14 cellular contexts compared by ENCODE assay signal in the genomic region with DNA sequence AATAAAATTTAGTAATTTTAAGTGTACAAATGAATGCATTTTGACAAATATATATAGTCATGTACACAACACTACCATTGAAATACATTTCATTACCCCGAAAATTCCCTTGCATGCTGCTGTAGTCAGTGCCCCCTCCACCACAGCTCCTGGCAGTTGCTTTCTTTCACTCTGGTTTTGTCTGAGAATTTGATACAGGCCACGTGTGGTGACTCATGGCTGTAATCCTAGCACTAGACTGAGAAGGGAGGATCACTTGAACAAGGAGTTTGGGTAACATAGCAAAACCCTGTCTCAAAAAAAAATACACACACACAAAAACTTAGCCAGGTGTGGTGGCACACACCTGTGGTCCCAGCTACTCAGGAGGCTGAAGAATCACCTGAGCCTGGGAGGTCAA.
DNase-seq lines count a peak whose midpoint lies in the region; ATAC-seq, FAIRE-seq and TF ChIP-seq lines count a peak whose summit lies in the region.
"Had no signal": no experiment of that assay in that cellular context is flagged by ENCODE, and none has a peak within 500 bp of the region (broad histone marks: within the 10 kb centered on the region; RNA-seq: fewer than 3 reads in every experiment).

No MANE protein-coding gene starts in this region.

- H3K9ac ChIP-seq in K562 (ENCODE audit: insufficient read depth in 1 of 2, low read depth in 2 of 2, low read length in 2 of 2) (no peak overlapping the region), mesenchymal stem cell (ENCODE audit: low read length) (no peak overlapping the region)

- H3K27ac Mint-ChIP-seq in CD4-positive, alpha-beta T cell: no peak overlapping the region
- H3K27ac Mint-ChIP-seq: activated T-helper 1 cell treated with anti-CD3 and anti-CD28 coated beads, Interleukin-12 subunit alpha, Interleukin-12 subunit beta, Interleukin-2, Interleukin-4 antibody, amounts not matched to agents 30 ng/mL and 10 ng/mL and 1 ng/mL, durations not matched to agents 14 hours and 24 hours and 36 hours; CD8-positive, alpha-beta memory T cell; dendritic cell treated with granulocyte-macrophage colony-stimulating factor and Interleukin-4, amounts not matched to agents 40 ng/mL and 50 ng/mL, for 4 days; mesothelial cell of epicardium had no signal

- BruUV-seq in K562 (replicated peaks; lab: Mats Ljungman, UMichigan): no TSS peak

- no peaks in the 10 kb centered on the region for H3K9me1 ChIP-seq in K562 (ENCODE audit: control insufficient read depth, insufficient read depth, low read length)

- no peak for TF ChIP-seq EP300 in K562 (IDR thresholded peaks at IDR 0.05; ENCODE audit: low read length)
- no peak for TF ChIP-seq EP300 in upper lobe of left lung (IDR thresholded peaks at IDR 0.05)

- H3K23ac ChIP-seq in mesenchymal stem cell (ENCODE audit: low read length in 2 of 2): no peak overlapping the region

- no peaks in the 10 kb centered on the region for H3K4me1 Mint-ChIP-seq in CD4-positive, alpha-beta T cell (ENCODE audit: low read depth)
- H3K4me1 Mint-ChIP-seq: mesothelial cell of epicardium had no signal

- peaks cover 2% of the 10 kb centered on the region for H3K9me3 Mint-ChIP-seq in CD4-positive, alpha-beta T cell
- H3K9me3 Mint-ChIP-seq: dendritic cell treated with granulocyte-macrophage colony-stimulating factor and Interleukin-4, amounts not matched to agents 40 ng/mL and 50 ng/mL, for 4 days had no signal

- WGBS in K562 (ENCODE audit: insufficient coverage, low coverage, missing lambda C conversion rate): 6% methylated on average over 2 of the region's 2 CpGs
- WGBS in mesenchymal stem cell: no CpG with 5 or more reads among the region's 2 CpGs
- 73 to 75% methylated on average over 2 of the region's 2 CpGs for WGBS in upper lobe of left lung, 2 donors

- in situ Hi-C loops in K562 (cut with MboI): no loop called here

- no peaks in the 10 kb centered on the region for H3K36me3 Mint-ChIP-seq in CD4-positive, alpha-beta T cell (ENCODE audit: low read depth)
- H3K36me3 Mint-ChIP-seq: mesothelial cell of epicardium had no signal

- H2BK15ac ChIP-seq in mesenchymal stem cell (ENCODE audit: low read depth, poor library complexity, severe bottlenecking): no peak overlapping the region

- H3K4me1 ChIP-seq in K562 (replicated peaks in 1 of 2; ENCODE audit: control insufficient read depth in 2 of 2, insufficient read depth in 2 of 2, low read length in 2 of 2): no peaks in the 10 kb centered on the region
- peaks cover 2% of the 10 kb centered on the region for H3K4me1 ChIP-seq in mesenchymal stem cell (ENCODE audit: control insufficient read depth, insufficient read depth, low read depth, low read length)
- H3K4me1 ChIP-seq in upper lobe of left lung: no peaks in the 10 kb centered on the region

- H3K14ac ChIP-seq in mesenchymal stem cell (ENCODE audit: low read length in 2 of 2): no peak overlapping the region

- H3K27ac ChIP-seq in K562 (ENCODE audit: extremely low read depth, low read depth, low read length): no peak overlapping the region
- H3K27ac ChIP-seq in mesenchymal stem cell (ENCODE audit: low read length, poor library complexity, severe bottlenecking): no peak overlapping the region
- no peak overlapping the region for H3K27ac ChIP-seq in upper lobe of left lung
- H3K27ac ChIP-seq in CD4-positive, alpha-beta T cell (ENCODE audit: low read depth, low read length): no peak overlapping the region

- H2AFZ ChIP-seq in K562 (ENCODE audit: low read depth, low read length) (no peak overlapping the region), mesenchymal stem cell (ENCODE audit: low read depth, low read length) (no peak overlapping the region)

- no peaks in the 10 kb centered on the region for H3K79me2 ChIP-seq in K562 (ENCODE audit: control insufficient read depth, insufficient read depth, low read length)

- no peaks in the 10 kb centered on the region for H3K79me1 ChIP-seq in mesenchymal stem cell (replicated peaks; ENCODE audit: low read length, poor library complexity, severe bottlenecking)

- H3K27me3 ChIP-seq in BJ (ENCODE audit: control insufficient read depth, insufficient read depth, low read length) (peaks cover 2% of the 10 kb centered on the region), K562 (ENCODE audit: control insufficient read depth in 2 of 2, insufficient read depth in 2 of 2, low read length in 2 of 2) (peaks cover 0 to 9% of the 10 kb centered on the region in 2 experiments; a peak in 1 of 5 replicates), mesenchymal stem cell (ENCODE audit: control insufficient read depth in 1 of 2, insufficient read depth in 1 of 2, low read length in 2 of 2) (peaks cover 1 to 8% of the 10 kb centered on the region in 2 experiments), upper lobe of left lung (no peaks in the 10 kb centered on the region)
- H3K27me3 ChIP-seq in CD4-positive, alpha-beta T cell (ENCODE audit: control insufficient read depth, insufficient read depth, low read length): no peaks in the 10 kb centered on the region

- H2BK12ac ChIP-seq in mesenchymal stem cell (ENCODE audit: low read length in 2 of 2): no peak overlapping the region

- POLR2A ChIA-PET in BJ (lab: Charles Lee) (interaction anchor here (0.6 kb wide), 1 partner anchor 14 kb away, joined by 3 read pairs; no protein-coding TSS in a partner anchor), K562 (lab: Yijun Ruan, JAX) (interaction anchor here (0.6 to 1.3 kb wide), 2 partner anchors 13 to 156 kb away, joined by 3 to 6 read pairs; no protein-coding TSS in a partner anchor)
- POLR2A ChIA-PET in CD4-positive, alpha-beta T cell (lab: Charles Lee): no interaction called here

- FAIRE-seq in K562 (lab: Jason Lieb, UNC): no peak

- 0 out of 2 replicates have a peak, but pooled peaks cover 2% of the 10 kb centered on the region for H3K9me3 ChIP-seq in K562 (replicated peaks; ENCODE audit: control insufficient read depth, insufficient read depth, low read depth, low read length)
- H3K9me3 ChIP-seq in mesenchymal stem cell (ENCODE audit: control insufficient read depth, low read length): peaks cover 10% of the 10 kb centered on the region
- H3K9me3 ChIP-seq in upper lobe of left lung: no peaks in the 10 kb centered on the region
- H3K9me3 ChIP-seq in CD4-positive, alpha-beta T cell (ENCODE audit: control insufficient read depth, low read length): no peaks in the 10 kb centered on the region

- H3K4me3 ChIP-seq in BJ (ENCODE audit: low read depth, low read length) (no peak overlapping the region), K562 (no peak overlapping the region), mesenchymal stem cell (ENCODE audit: insufficient read depth in 1 of 2, low read depth in 1 of 2, low read length in 2 of 2) (no peak overlapping the region), upper lobe of left lung (no peak overlapping the region)

- CTCF ChIA-PET in BJ (lab: Yijun Ruan, JAX) (interaction anchor here (0.6 kb wide), 1 partner anchor 154 kb away, joined by 3 read pairs; no protein-coding TSS in a partner anchor), K562 (lab: Yijun Ruan, JAX; ENCODE audit: low intra/inter-chr PET ratio) (no interaction called here)
- CTCF ChIA-PET in CD4-positive, alpha-beta T cell (lab: Charles Lee): no interaction called here

- H3K18ac ChIP-seq in mesenchymal stem cell (ENCODE audit: low read depth in 1 of 2, low read length in 2 of 2): no peak overlapping the region

- TF ChIP-seq POLR2A in K562 (conservative IDR thresholded peaks at IDR 0.05) (no peak), upper lobe of left lung (IDR thresholded peaks at IDR 0.05) (no peak)

- peak; percentile 10 for DNase-seq in BJ (ENCODE audit: low read depth)
- peak; percentile 89 for DNase-seq in HT1080 (ENCODE audit: low read depth)
- DNase-seq in K562 (ENCODE audit: extremely low read depth in 1 of 4, low spot score in 3 of 4): no peak
- peak; percentile 50 for DNase-seq in mesenchymal stem cell
- no peak for DNase-seq in upper lobe of left lung
- no peak for DNase-seq in activated naive CD4-positive, alpha-beta T cell (lab: John Stamatoyannopoulos, UW)
- no peak for DNase-seq in COLO668 (lab: John Stamatoyannopoulos, UW; ENCODE audit: unreplicated experiment)
- DNase-seq in CD4-positive, alpha-beta T cell: no peak
- DNase-seq: CD8-positive, alpha-beta memory T cell; NCI-H510A treated with DMSO at 0.1 percent for 48 hours had no signal

- no peak overlapping the region for H2BK5ac ChIP-seq in mesenchymal stem cell (ENCODE audit: low read depth, low read length, poor library complexity, severe bottlenecking)

- no peak overlapping the region for H2AK5ac ChIP-seq in mesenchymal stem cell (ENCODE audit: low read length, severe bottlenecking)

- ATAC-seq in K562 (peak; percentile 62; the same call in 2 of the 3 replicates), upper lobe of left lung (ENCODE audit: low FRiP score in 2 of 2) (no peak)
- ATAC-seq in CD4-positive, alpha-beta T cell (ENCODE audit: poor library complexity): no peak
- ATAC-seq: activated CD4-positive, CD25-positive, alpha-beta regulatory T cell treated with anti-CD3 and anti-CD28 coated beads, Interleukin-2, amount 50 U/mL, for 24 hours had no signal

- no peaks in the 10 kb centered on the region for H3K27me3 Mint-ChIP-seq in CD4-positive, alpha-beta T cell

- intact Hi-C loops in K562 (cut with micrococcal nuclease): no loop called here
- intact Hi-C loops in CD4-positive, alpha-beta T cell (cut with DNase I, micrococcal nuclease): no loop called here

- no peak for TF ChIP-seq RAD21 in K562 (CRISPR knock-in tag; conservative IDR thresholded peaks at IDR 0.05 in 1 of 2, IDR thresholded peaks at IDR 0.05 in 1 of 2)

- no peak overlapping the region for H3K4ac ChIP-seq in mesenchymal stem cell (ENCODE audit: low read depth in 1 of 2, low read length in 2 of 2)

- no peak overlapping the region for H4K91ac ChIP-seq in mesenchymal stem cell (ENCODE audit: low read length)

- H2BK120ac ChIP-seq in mesenchymal stem cell (ENCODE audit: low read depth, low read length): no peak overlapping the region

- H3K4me3 Mint-ChIP-seq in CD4-positive, alpha-beta T cell: no peak overlapping the region
- H3K4me3 Mint-ChIP-seq: activated T-helper 1 cell treated with anti-CD3 and anti-CD28 coated beads, Interleukin-12 subunit alpha, Interleukin-12 subunit beta, Interleukin-2, Interleukin-4 antibody, amounts not matched to agents 30 ng/mL and 10 ng/mL and 1 ng/mL, durations not matched to agents 14 hours and 24 hours and 36 hours; CD8-positive, alpha-beta memory T cell; dendritic cell treated with granulocyte-macrophage colony-stimulating factor and Interleukin-4, amounts not matched to agents 40 ng/mL and 50 ng/mL, for 4 days; mesothelial cell of epicardium had no signal

- no peak overlapping the region for H3K4me2 ChIP-seq in K562 (ENCODE audit: insufficient read depth, low read length)
- no peak overlapping the region for H3K4me2 ChIP-seq in mesenchymal stem cell (ENCODE audit: low read length, poor library complexity, severe bottlenecking)

- H3K36me3 ChIP-seq in BJ (ENCODE audit: control insufficient read depth, insufficient read depth, low read length) (no peaks in the 10 kb centered on the region), K562 (ENCODE audit: control insufficient read depth, insufficient read depth, low read length) (no peaks in the 10 kb centered on the region), mesenchymal stem cell (ENCODE audit: control insufficient read depth in 1 of 2, insufficient read depth in 2 of 2, low read depth in 1 of 2, low read length in 2 of 2) (no peaks in the 10 kb centered on the region), upper lobe of left lung (no peaks in the 10 kb centered on the region)

- no peak for TF ChIP-seq CTCF in BJ (IDR thresholded peaks at IDR 0.05; ENCODE audit: insufficient read depth, low read depth, low read length)
- TF ChIP-seq CTCF in K562 (IDR thresholded peaks at IDR 0.05 in 2 of 3, conservative IDR thresholded peaks at IDR 0.05 in 1 of 3; ENCODE audit: insufficient read depth in 2 of 3, low read depth in 1 of 3, low read length in 3 of 3): no peak
- TF ChIP-seq CTCF in upper lobe of left lung (IDR thresholded peaks at IDR 0.05): no peak
- no peak for TF ChIP-seq CTCF in CD4-positive, alpha-beta T cell (IDR thresholded peaks at IDR 0.05)

- H4K8ac ChIP-seq in mesenchymal stem cell (ENCODE audit: low read length): no peak overlapping the region

- no peaks in the 10 kb centered on the region for H4K20me1 ChIP-seq in K562 (replicated peaks; ENCODE audit: control insufficient read depth, insufficient read depth, low read length)

Comparison
In these comparisons a context has a peak if more than half of its experiments do, and no peak if none do; other contexts are left out.
1. DNase-seq: peak in BJ (single experiment), HT1080 (single experiment) and mesenchymal stem cell (single experiment); none in K562 (0 of 4), upper lobe of left lung (0 of 2), activated naive CD4-positive, alpha-beta T cell (0 of 4), COLO668 (single experiment) and CD4-positive, alpha-beta T cell (0 of 10).